Comparison of ENCODE assay signal across 17 cellular contexts in the genomic region with DNA sequence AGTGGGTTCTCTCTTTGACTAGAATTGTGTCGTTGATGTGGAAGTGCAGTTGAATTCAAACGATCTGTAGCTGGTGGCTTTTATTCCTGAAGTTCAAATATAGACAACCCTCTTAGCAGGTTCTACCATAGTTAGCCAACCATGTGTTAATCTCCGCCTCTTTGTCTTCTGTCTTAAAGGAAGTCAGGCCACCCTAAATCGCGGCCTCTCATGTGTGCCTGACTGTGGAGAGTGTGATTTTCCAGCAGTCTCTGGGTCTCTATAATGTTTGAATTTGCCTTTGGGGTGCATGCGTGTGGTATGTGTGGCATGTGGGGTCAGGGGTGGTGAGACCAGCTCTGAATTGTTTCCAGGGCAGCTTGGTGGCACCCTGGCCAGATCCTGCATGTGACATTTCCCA.
DNase-seq lines count a peak whose midpoint lies in the region; ATAC-seq, FAIRE-seq and TF ChIP-seq lines count a peak whose summit lies in the region.
"Had no signal": no experiment of that assay in that cellular context is flagged by ENCODE, and none has a peak within 500 bp of the region (broad histone marks: within the 10 kb centered on the region; RNA-seq: fewer than 3 reads in every experiment).

No MANE protein-coding gene starts in this region.

- H4K20me1 ChIP-seq in SK-N-SH (ENCODE audit: insufficient read depth) (no peaks in the 10 kb centered on the region), keratinocyte (ENCODE audit: control insufficient read depth, extremely low read depth, insufficient read depth, low read length) (no peaks in the 10 kb centered on the region)

- peaks cover 5 to 7% of the 10 kb centered on the region in 2 donors for H3K9me3 Mint-ChIP-seq in stimulated activated naive CD8-positive, alpha-beta T cell treated with anti-CD3 and anti-CD28 coated beads, Interleukin-15, amount 100 ng/mL, for 72 hours

- TF ChIP-seq CTCF in SK-N-SH (IDR thresholded peaks at IDR 0.05) (no peak), keratinocyte (optimal IDR thresholded peaks at IDR 0.05 in 1 of 3, IDR thresholded peaks at IDR 0.05 in 1 of 3, conservative IDR thresholded peaks at IDR 0.05 in 1 of 3; ENCODE audit: extremely low read depth in 1 of 3, insufficient read depth in 2 of 3, low read length in 3 of 3) (no peak)

- H3K4me2 ChIP-seq in SK-N-SH, result peak overlapping the region; percentile 65; the same call in 1 of the 2 replicates
- H3K4me2 ChIP-seq in keratinocyte (ENCODE audit: control insufficient read depth, extremely low read depth, insufficient read depth, low read depth, low read length), result no peak overlapping the region

- H3K4me1 Mint-ChIP-seq in stimulated activated naive CD8-positive, alpha-beta T cell treated with anti-CD3 and anti-CD28 coated beads, Interleukin-15, amount 100 ng/mL, for 72 hours, result peaks cover 45% of the 10 kb centered on the region

- H3K79me2 ChIP-seq in SK-N-SH (ENCODE audit: insufficient read depth), result no peaks in the 10 kb centered on the region
- H3K79me2 ChIP-seq in keratinocyte (ENCODE audit: control insufficient read depth, insufficient read depth, low read length), result no peaks in the 10 kb centered on the region

- H3K9me3 ChIP-seq in SK-N-SH (no peaks in the 10 kb centered on the region), SJSA1 (replicated peaks) (no peaks in the 10 kb centered on the region; the same call in 1 of the 2 replicates), keratinocyte (ENCODE audit: control insufficient read depth, low read depth, low read length) (peaks cover under 1% of the 10 kb centered on the region)
- H3K9me3 ChIP-seq: BE2C had no signal

- peaks cover 34% of the 10 kb centered on the region for H3F3A ChIP-seq in SK-N-SH (replicated peaks; ENCODE audit: insufficient read depth)

- no peak for TF ChIP-seq RAD21 in SK-N-SH (IDR thresholded peaks at IDR 0.05; ENCODE audit: low read length)

- dilution Hi-C loops in keratinocyte (cut with MboI; ENCODE audit: extremely low pct_ligation_motif_present, low sequenced_read_pairs), result no loop called here

- no peak overlapping the region for H3K9ac ChIP-seq in SK-N-SH
- H3K9ac ChIP-seq in keratinocyte (ENCODE audit: control insufficient read depth, extremely low read depth, insufficient read depth, low read length), result no peak overlapping the region

- CTCF ChIA-PET in SK-N-SH (lab: Yijun Ruan, JAX), result no interaction called here

- H3K4me1 ChIP-seq in SK-N-SH (ENCODE audit: control insufficient read depth in 1 of 2, insufficient read depth in 2 of 2, low read depth in 1 of 2, low read length in 1 of 2) (peaks cover 15 to 18% of the 10 kb centered on the region in 2 experiments; a peak in 3 of 4 replicates), SJSA1 (replicated peaks) (peaks cover 40% of the 10 kb centered on the region), keratinocyte (ENCODE audit: control insufficient read depth, extremely low read depth, insufficient read depth, low read length) (no peaks in the 10 kb centered on the region)

- H3K4me3 Mint-ChIP-seq in stimulated activated naive CD8-positive, alpha-beta T cell treated with anti-CD3 and anti-CD28 coated beads, Interleukin-15, amount 100 ng/mL, for 72 hours, result peak overlapping the region in 1 of 2 donors; percentile 46

- H3K36me3 ChIP-seq in SK-N-SH (replicated peaks in 1 of 2; ENCODE audit: control insufficient read depth in 1 of 2, insufficient read depth in 2 of 2, low read length in 1 of 2), result no peaks in the 10 kb centered on the region
- no peaks in the 10 kb centered on the region for H3K36me3 ChIP-seq in SJSA1
- H3K36me3 ChIP-seq in keratinocyte (ENCODE audit: control insufficient read depth in 2 of 2, extremely low read depth in 1 of 2, insufficient read depth in 2 of 2, low read length in 2 of 2), result no peaks in the 10 kb centered on the region
- H3K36me3 ChIP-seq: BE2C had no signal

- H3K27me3 ChIP-seq in SK-N-SH (ENCODE audit: insufficient read depth) (no peaks in the 10 kb centered on the region), SJSA1 (replicated peaks) (no peaks in the 10 kb centered on the region), keratinocyte (ENCODE audit: control insufficient read depth, extremely low read depth, insufficient read depth, low read length) (no peaks in the 10 kb centered on the region)
- H3K27me3 ChIP-seq: BE2C had no signal

- POLR2A ChIA-PET in SK-N-SH (lab: Yijun Ruan, JAX), result no interaction called here

- H2AFZ ChIP-seq in SK-N-SH (ENCODE audit: low read depth) (no peak overlapping the region), keratinocyte (ENCODE audit: control insufficient read depth, low read length) (no peak overlapping the region)

- DNase-seq in SK-N-SH, result no peak
- DNase-seq in SJSA1 (ENCODE audit: low read depth in 1 of 2, low spot score in 2 of 2), result no peak
- no peak for DNase-seq in keratinocyte (ENCODE audit: low read depth, low spot score)
- DNase-seq in stimulated activated naive CD8-positive, alpha-beta T cell treated with anti-CD3 and anti-CD28 coated beads, Interleukin-15, amount 100 ng/mL, for 72 hours, result no peak
- DNase-seq in AG20443 (ENCODE audit: low spot score), result no peak
- DNase-seq in cerebellar cortex (ENCODE audit: low spot score), result no peak
- no peak for DNase-seq in dedifferentiated amniotic fluid mesenchymal stem cell (ENCODE audit: extremely low spot score)
- DNase-seq: BE2C, DMS79 treated with DMSO at 0.1 percent for 48 hours, NCI-H1105, NCI-H510A, NCI-H748 treated with DMSO at 0.1 percent for 48 hours, OCI-M1, SHP77 had no signal

- H3K9me2 ChIP-seq in SK-N-SH, result no peaks in the 10 kb centered on the region

- H3K9me1 ChIP-seq in keratinocyte (ENCODE audit: control insufficient read depth, extremely low read depth, insufficient read depth, low read length), result no peaks in the 10 kb centered on the region

- peak overlapping the region in 1 of 2 experiments; percentile 80; a peak in 3 of 4 replicates for H3K27ac ChIP-seq in SK-N-SH (ENCODE audit: low read depth in 2 of 2, low read length in 1 of 2)
- H3K27ac ChIP-seq in SJSA1, result peak overlapping the region; percentile 53
- H3K27ac ChIP-seq in keratinocyte (ENCODE audit: control insufficient read depth, insufficient read depth, low read length), result no peak overlapping the region
- H3K27ac ChIP-seq: 22Rv1 had no signal

- no peak overlapping the region for H3K27ac Mint-ChIP-seq in stimulated activated naive CD8-positive, alpha-beta T cell treated with anti-CD3 and anti-CD28 coated beads, Interleukin-15, amount 100 ng/mL, for 72 hours

- 98% methylated on average over 6 of the region's 6 CpGs for WGBS in SK-N-SH (ENCODE audit: low lambda C conversion rate)

- no peak for TF ChIP-seq EP300 in SK-N-SH (IDR thresholded peaks at IDR 0.05; ENCODE audit: borderline replicate concordance in 1 of 2, low read depth in 1 of 2, low read length in 1 of 2)

- ATAC-seq in SK-N-SH treated with all-trans-retinoic acid at 6 μM for 48 hours, result no peak
- ATAC-seq in stimulated activated naive CD8-positive, alpha-beta T cell treated with anti-CD3 and anti-CD28 coated beads, Interleukin-15, amount 100 ng/mL, for 72 hours, result peak; percentile 42

- H3K27me3 Mint-ChIP-seq in stimulated activated naive CD8-positive, alpha-beta T cell treated with anti-CD3 and anti-CD28 coated beads, Interleukin-15, amount 100 ng/mL, for 72 hours, result no peaks in the 10 kb centered on the region

- no peak overlapping the region for H3K4me3 ChIP-seq in SK-N-SH (ENCODE audit: low read depth in 2 of 2, low read length in 1 of 2)
- H3K4me3 ChIP-seq in SJSA1, result no peak overlapping the region
- H3K4me3 ChIP-seq in keratinocyte (ENCODE audit: control insufficient read depth in 2 of 3, extremely low read depth in 1 of 3, insufficient read depth in 2 of 3, low read depth in 1 of 3, low read length in 3 of 3), result no peak overlapping the region

- FAIRE-seq in keratinocyte (lab: Jason Lieb, UNC), result peak; percentile 9
- FAIRE-seq: H1 had no signal

TF ChIP-seq in SK-N-SH, 30 proteins besides CTCF, POLR2A, EP300 and RAD21:
- TF ChIP-seq, protein P1, sequence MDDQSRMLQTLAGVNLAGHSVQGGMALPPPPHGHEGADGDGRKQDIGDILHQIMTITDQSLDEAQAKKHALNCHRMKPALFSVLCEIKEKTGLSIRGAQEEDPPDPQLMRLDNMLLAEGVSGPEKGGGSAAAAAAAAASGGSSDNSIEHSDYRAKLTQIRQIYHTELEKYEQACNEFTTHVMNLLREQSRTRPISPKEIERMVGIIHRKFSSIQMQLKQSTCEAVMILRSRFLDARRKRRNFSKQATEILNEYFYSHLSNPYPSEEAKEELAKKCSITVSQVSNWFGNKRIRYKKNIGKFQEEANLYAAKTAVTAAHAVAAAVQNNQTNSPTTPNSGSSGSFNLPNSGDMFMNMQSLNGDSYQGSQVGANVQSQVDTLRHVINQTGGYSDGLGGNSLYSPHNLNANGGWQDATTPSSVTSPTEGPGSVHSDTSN (IDR thresholded peaks at IDR 0.05), result no peak
- TF ChIP-seq RCOR1 (IDR thresholded peaks at IDR 0.05; ENCODE audit: low read length), result no peak

TF ChIP-seq in SK-N-SH treated with all-trans-retinoic acid at 6 μM for 48 hours, 23 proteins besides CTCF, POLR2A, EP300 and RAD21:
- no peak for TF ChIP-seq ISL1 (CRISPR knock-in tag; IDR thresholded peaks at IDR 0.05)
- no peak for TF ChIP-seq SNAI2 (CRISPR knock-in tag; IDR thresholded peaks at IDR 0.05)
- no peak for TF ChIP-seq ZC3H10 (CRISPR knock-in tag; IDR thresholded peaks at IDR 0.05)
- TF ChIP-seq TOX (CRISPR knock-in tag; IDR thresholded peaks at IDR 0.05; ENCODE audit: borderline replicate concordance), result no peak
- no peak for TF ChIP-seq ESRRG (CRISPR knock-in tag; IDR thresholded peaks at IDR 0.05)
- no peak for TF ChIP-seq ARNTL (CRISPR knock-in tag; IDR thresholded peaks at IDR 0.05; ENCODE audit: borderline replicate concordance, low read depth)
- TF ChIP-seq BACH2 (CRISPR knock-in tag; IDR thresholded peaks at IDR 0.05; ENCODE audit: borderline replicate concordance), result no peak
- TF ChIP-seq ZNF70 (CRISPR knock-in tag; IDR thresholded peaks at IDR 0.05), result no peak
- TF ChIP-seq TCF4 (CRISPR knock-in tag; IDR thresholded peaks at IDR 0.05; ENCODE audit: borderline replicate concordance), result no peak
- TF ChIP-seq ZNF8 (CRISPR knock-in tag; IDR thresholded peaks at IDR 0.05), result no peak
- no peak for TF ChIP-seq GLIS3 (CRISPR knock-in tag; IDR thresholded peaks at IDR 0.05)
TF ChIP-seq in SK-N-SH treated with all-trans-retinoic acid at 6 μM for 48 hours: peak in this region for 0.
